ENCODE assay signal across 1 cellular context in the genomic region with DNA sequence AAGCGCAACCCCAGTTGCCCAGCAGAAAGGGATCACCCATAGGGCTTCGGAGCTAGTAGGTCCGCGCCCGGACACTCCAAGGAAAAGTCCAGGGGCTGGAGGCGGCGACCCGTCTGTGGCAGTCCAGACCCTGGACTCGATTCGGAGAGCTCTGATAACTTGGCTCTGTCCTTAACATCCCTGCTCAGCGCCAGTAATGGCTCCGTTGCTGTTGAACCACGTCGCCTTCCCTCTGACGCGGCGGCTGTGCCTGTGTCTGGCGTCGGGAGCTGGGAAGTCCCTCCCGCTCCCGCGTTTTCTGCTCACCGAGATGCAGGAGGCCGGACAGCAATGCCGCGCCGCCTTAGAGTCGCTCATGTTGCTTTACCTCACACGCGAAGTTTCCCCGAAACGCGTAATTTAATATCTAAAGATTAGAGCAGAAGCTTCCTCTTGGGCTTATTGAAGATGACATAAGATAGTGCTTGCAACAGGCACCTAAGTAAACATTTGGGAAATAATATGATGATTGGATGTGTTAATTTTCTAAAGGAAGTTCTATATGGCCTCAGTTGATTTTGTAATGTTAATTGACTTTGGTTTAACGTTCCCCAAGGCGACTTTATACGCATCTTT.
TF ChIP-seq lines count a peak whose summit lies in the region.

No MANE protein-coding gene starts in this region.

TF ChIP-seq in K562, 482 proteins besides CTCF, POLR2A, EP300 and RAD21 (continued from another document and continues in another):
- TF ChIP-seq, protein P1, sequence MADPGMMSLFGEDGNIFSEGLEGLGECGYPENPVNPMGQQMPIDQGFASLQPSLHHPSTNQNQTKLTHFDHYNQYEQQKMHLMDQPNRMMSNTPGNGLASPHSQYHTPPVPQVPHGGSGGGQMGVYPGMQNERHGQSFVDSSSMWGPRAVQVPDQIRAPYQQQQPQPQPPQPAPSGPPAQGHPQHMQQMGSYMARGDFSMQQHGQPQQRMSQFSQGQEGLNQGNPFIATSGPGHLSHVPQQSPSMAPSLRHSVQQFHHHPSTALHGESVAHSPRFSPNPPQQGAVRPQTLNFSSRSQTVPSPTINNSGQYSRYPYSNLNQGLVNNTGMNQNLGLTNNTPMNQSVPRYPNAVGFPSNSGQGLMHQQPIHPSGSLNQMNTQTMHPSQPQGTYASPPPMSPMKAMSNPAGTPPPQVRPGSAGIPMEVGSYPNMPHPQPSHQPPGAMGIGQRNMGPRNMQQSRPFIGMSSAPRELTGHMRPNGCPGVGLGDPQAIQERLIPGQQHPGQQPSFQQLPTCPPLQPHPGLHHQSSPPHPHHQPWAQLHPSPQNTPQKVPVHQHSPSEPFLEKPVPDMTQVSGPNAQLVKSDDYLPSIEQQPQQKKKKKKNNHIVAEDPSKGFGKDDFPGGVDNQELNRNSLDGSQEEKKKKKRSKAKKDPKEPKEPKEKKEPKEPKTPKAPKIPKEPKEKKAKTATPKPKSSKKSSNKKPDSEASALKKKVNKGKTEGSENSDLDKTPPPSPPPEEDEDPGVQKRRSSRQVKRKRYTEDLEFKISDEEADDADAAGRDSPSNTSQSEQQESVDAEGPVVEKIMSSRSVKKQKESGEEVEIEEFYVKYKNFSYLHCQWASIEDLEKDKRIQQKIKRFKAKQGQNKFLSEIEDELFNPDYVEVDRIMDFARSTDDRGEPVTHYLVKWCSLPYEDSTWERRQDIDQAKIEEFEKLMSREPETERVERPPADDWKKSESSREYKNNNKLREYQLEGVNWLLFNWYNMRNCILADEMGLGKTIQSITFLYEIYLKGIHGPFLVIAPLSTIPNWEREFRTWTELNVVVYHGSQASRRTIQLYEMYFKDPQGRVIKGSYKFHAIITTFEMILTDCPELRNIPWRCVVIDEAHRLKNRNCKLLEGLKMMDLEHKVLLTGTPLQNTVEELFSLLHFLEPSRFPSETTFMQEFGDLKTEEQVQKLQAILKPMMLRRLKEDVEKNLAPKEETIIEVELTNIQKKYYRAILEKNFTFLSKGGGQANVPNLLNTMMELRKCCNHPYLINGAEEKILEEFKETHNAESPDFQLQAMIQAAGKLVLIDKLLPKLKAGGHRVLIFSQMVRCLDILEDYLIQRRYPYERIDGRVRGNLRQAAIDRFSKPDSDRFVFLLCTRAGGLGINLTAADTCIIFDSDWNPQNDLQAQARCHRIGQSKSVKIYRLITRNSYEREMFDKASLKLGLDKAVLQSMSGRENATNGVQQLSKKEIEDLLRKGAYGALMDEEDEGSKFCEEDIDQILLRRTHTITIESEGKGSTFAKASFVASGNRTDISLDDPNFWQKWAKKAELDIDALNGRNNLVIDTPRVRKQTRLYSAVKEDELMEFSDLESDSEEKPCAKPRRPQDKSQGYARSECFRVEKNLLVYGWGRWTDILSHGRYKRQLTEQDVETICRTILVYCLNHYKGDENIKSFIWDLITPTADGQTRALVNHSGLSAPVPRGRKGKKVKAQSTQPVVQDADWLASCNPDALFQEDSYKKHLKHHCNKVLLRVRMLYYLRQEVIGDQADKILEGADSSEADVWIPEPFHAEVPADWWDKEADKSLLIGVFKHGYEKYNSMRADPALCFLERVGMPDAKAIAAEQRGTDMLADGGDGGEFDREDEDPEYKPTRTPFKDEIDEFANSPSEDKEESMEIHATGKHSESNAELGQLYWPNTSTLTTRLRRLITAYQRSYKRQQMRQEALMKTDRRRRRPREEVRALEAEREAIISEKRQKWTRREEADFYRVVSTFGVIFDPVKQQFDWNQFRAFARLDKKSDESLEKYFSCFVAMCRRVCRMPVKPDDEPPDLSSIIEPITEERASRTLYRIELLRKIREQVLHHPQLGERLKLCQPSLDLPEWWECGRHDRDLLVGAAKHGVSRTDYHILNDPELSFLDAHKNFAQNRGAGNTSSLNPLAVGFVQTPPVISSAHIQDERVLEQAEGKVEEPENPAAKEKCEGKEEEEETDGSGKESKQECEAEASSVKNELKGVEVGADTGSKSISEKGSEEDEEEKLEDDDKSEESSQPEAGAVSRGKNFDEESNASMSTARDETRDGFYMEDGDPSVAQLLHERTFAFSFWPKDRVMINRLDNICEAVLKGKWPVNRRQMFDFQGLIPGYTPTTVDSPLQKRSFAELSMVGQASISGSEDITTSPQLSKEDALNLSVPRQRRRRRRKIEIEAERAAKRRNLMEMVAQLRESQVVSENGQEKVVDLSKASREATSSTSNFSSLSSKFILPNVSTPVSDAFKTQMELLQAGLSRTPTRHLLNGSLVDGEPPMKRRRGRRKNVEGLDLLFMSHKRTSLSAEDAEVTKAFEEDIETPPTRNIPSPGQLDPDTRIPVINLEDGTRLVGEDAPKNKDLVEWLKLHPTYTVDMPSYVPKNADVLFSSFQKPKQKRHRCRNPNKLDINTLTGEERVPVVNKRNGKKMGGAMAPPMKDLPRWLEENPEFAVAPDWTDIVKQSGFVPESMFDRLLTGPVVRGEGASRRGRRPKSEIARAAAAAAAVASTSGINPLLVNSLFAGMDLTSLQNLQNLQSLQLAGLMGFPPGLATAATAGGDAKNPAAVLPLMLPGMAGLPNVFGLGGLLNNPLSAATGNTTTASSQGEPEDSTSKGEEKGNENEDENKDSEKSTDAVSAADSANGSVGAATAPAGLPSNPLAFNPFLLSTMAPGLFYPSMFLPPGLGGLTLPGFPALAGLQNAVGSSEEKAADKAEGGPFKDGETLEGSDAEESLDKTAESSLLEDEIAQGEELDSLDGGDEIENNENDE (IDR thresholded peaks at IDR 0.05; ENCODE audit: low read depth, low read length), result no peak
- TF ChIP-seq MTA1 (IDR thresholded peaks at IDR 0.05; ENCODE audit: borderline replicate concordance) (peak; percentile 97), JUND (IDR thresholded peaks at IDR 0.05; ENCODE audit: borderline replicate concordance, low read depth, low read length) (no peak), JUND (tag; IDR thresholded peaks at IDR 0.05; ENCODE audit: borderline replicate concordance, low read depth, low read length) (no peak; the same call in 2 of the 3 replicates), NFRKB (IDR thresholded peaks at IDR 0.05; ENCODE audit: low read depth) (peak; percentile 95), GATAD2A (IDR thresholded peaks at IDR 0.05) (0 out of 2 replicates have a peak, but pooled peaks have one; percentile 8), ZNF764 (CRISPR knock-in tag; IDR thresholded peaks at IDR 0.05; ENCODE audit: low read depth) (0 out of 2 replicates have a peak, but pooled peaks have one; percentile 9), TAF1 (IDR thresholded peaks at IDR 0.05; ENCODE audit: control insufficient read depth, extremely low read depth, insufficient read depth, low read length, severe bottlenecking) (peak; percentile 37), POLR3G (IDR thresholded peaks at IDR 0.05; ENCODE audit: extremely low read depth, insufficient read length, insufficient replicate concordance) (no peak), SMARCA5 (IDR thresholded peaks at IDR 0.05) (0 out of 2 replicates have a peak, but pooled peaks have one; percentile 26), GTF2E2 (tag; IDR thresholded peaks at IDR 0.05) (0 out of 2 replicates have a peak, but pooled peaks have one; percentile 40), HDAC2 (IDR thresholded peaks at IDR 0.05) (0 out of 2 replicates have a peak, but pooled peaks have one; percentile 45), ZNF197 (CRISPR knock-in tag; IDR thresholded peaks at IDR 0.05; ENCODE audit: low read depth) (no peak), NFE2 (IDR thresholded peaks at IDR 0.05; ENCODE audit: low read depth) (no peak), MBD2 (IDR thresholded peaks at IDR 0.05; ENCODE audit: borderline replicate concordance, low read depth) (0 out of 2 replicates have a peak, but pooled peaks have one; percentile 34), GABPA (tag; conservative IDR thresholded peaks at IDR 0.05; ENCODE audit: low read depth) (no peak), CBX3 (IDR thresholded peaks at IDR 0.05; ENCODE audit: borderline replicate concordance in 1 of 2, low read length in 2 of 2) (peak in 1 of 2 experiments; percentile 82; a peak in 1 of 3 replicates), TOE1 (IDR thresholded peaks at IDR 0.05; ENCODE audit: borderline replicate concordance) (peak; percentile 38; the same call in 1 of the 2 replicates), TOE1 (CRISPR knock-in tag; IDR thresholded peaks at IDR 0.05; ENCODE audit: borderline replicate concordance, low read depth) (no peak), HCFC1 (IDR thresholded peaks at IDR 0.05; ENCODE audit: low read depth, low read length) (peak; percentile 73), CREB1 (IDR thresholded peaks at IDR 0.05) (peak; percentile 94), CREB1 (CRISPR knock-in tag; IDR thresholded peaks at IDR 0.05) (peak; percentile 95), HDAC1 (IDR thresholded peaks at IDR 0.05) (peak in 1 of 2 experiments; percentile 26; a peak in 1 of 4 replicates), EHMT2 (IDR thresholded peaks at IDR 0.05) (peak; percentile 37; the same call in 1 of the 2 replicates)
- TF ChIP-seq, protein P2, sequence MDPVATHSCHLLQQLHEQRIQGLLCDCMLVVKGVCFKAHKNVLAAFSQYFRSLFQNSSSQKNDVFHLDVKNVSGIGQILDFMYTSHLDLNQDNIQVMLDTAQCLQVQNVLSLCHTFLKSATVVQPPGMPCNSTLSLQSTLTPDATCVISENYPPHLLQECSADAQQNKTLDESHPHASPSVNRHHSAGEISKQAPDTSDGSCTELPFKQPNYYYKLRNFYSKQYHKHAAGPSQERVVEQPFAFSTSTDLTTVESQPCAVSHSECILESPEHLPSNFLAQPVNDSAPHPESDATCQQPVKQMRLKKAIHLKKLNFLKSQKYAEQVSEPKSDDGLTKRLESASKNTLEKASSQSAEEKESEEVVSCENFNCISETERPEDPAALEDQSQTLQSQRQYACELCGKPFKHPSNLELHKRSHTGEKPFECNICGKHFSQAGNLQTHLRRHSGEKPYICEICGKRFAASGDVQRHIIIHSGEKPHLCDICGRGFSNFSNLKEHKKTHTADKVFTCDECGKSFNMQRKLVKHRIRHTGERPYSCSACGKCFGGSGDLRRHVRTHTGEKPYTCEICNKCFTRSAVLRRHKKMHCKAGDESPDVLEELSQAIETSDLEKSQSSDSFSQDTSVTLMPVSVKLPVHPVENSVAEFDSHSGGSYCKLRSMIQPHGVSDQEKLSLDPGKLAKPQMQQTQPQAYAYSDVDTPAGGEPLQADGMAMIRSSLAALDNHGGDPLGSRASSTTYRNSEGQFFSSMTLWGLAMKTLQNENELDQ (CRISPR knock-in tag; IDR thresholded peaks at IDR 0.05; ENCODE audit: borderline replicate concordance), result no peak
- TF ChIP-seq, protein P3, sequence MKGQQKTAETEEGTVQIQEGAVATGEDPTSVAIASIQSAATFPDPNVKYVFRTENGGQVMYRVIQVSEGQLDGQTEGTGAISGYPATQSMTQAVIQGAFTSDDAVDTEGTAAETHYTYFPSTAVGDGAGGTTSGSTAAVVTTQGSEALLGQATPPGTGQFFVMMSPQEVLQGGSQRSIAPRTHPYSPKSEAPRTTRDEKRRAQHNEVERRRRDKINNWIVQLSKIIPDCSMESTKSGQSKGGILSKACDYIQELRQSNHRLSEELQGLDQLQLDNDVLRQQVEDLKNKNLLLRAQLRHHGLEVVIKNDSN (CRISPR knock-in tag; IDR thresholded peaks at IDR 0.05), result no peak
- TF ChIP-seq, protein P4, sequence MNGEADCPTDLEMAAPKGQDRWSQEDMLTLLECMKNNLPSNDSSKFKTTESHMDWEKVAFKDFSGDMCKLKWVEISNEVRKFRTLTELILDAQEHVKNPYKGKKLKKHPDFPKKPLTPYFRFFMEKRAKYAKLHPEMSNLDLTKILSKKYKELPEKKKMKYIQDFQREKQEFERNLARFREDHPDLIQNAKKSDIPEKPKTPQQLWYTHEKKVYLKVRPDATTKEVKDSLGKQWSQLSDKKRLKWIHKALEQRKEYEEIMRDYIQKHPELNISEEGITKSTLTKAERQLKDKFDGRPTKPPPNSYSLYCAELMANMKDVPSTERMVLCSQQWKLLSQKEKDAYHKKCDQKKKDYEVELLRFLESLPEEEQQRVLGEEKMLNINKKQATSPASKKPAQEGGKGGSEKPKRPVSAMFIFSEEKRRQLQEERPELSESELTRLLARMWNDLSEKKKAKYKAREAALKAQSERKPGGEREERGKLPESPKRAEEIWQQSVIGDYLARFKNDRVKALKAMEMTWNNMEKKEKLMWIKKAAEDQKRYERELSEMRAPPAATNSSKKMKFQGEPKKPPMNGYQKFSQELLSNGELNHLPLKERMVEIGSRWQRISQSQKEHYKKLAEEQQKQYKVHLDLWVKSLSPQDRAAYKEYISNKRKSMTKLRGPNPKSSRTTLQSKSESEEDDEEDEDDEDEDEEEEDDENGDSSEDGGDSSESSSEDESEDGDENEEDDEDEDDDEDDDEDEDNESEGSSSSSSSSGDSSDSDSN (IDR thresholded peaks at IDR 0.05; ENCODE audit: borderline replicate concordance in 1 of 2, low read depth in 2 of 2, low read length in 2 of 2), result no peak; a peak in 1 of 4 replicates
- TF ChIP-seq, protein P5, sequence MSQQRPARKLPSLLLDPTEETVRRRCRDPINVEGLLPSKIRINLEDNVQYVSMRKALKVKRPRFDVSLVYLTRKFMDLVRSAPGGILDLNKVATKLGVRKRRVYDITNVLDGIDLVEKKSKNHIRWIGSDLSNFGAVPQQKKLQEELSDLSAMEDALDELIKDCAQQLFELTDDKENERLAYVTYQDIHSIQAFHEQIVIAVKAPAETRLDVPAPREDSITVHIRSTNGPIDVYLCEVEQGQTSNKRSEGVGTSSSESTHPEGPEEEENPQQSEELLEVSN (IDR thresholded peaks at IDR 0.05; ENCODE audit: borderline replicate concordance in 1 of 2, extremely low read depth in 1 of 2, insufficient read depth in 1 of 2, insufficient read length in 1 of 2, low read depth in 1 of 2, low read length in 1 of 2, poor library complexity in 1 of 2, severe bottlenecking in 1 of 2), result peak; percentile 96 to 99
- TF ChIP-seq, protein P6, sequence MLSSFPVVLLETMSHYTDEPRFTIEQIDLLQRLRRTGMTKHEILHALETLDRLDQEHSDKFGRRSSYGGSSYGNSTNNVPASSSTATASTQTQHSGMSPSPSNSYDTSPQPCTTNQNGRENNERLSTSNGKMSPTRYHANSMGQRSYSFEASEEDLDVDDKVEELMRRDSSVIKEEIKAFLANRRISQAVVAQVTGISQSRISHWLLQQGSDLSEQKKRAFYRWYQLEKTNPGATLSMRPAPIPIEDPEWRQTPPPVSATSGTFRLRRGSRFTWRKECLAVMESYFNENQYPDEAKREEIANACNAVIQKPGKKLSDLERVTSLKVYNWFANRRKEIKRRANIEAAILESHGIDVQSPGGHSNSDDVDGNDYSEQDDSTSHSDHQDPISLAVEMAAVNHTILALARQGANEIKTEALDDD (IDR thresholded peaks at IDR 0.05), result no peak
